8 cellular contexts compared by ENCODE assay signal in the genomic region with DNA sequence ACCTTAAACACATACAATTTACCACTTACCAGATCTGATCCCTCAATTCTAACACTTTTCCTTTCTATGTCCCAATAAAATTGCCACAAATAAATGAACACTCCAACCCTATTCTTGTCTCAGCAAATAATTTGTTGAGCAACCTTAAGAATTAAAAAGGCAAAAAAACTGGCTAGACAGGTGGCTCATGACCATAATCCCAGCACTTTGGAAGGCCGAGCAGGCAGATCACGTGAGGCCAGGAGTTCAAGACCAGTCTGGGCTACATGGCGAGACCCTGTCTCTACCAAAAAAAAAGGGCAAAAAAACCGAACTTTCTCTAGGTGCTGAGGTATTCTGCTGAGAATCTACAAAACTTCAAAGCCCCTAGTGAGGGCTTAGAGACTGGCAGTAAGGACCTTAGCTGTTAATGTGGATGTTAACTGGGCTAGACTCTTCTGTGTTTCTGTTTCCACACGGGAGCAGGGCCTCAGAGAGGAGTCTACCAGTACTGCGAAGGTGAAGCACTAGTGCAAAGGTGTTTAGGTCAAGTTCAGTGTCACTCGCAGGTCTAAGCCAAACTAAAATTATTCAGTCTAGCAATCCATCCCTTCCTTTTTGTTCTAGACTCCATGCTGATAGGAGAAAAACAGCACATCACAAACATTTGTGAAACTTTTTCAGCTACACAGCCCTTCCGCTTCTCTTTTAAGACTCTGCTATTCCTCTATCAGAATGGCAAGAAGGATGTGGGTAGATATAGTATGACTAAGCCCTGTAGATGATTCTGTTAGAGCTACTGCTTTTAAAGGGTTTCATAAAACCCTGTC. TPM values are rescaled to one million over a fixed set of nuclear protein-coding genes. Genes with fewer than 3 reads are reported as not detected.
DNase-seq lines count a peak whose midpoint lies in the region; ATAC-seq and TF ChIP-seq lines count a peak whose summit lies in the region.

No MANE protein-coding gene starts in this region.

- no peak for TF ChIP-seq CTCF in Caco-2 (IDR thresholded peaks at IDR 0.05; ENCODE audit: insufficient read depth in 1 of 2, low read depth in 1 of 2, low read length in 1 of 2, severe bottlenecking in 1 of 2, unreplicated experiment in 1 of 2)

- no peak for DNase-seq in Caco-2
- DNase-seq in MV-4-11 (lab: John Stamatoyannopoulos, UW) = peak; percentile 89
- no peak for DNase-seq in SHP77 treated with DMSO at 0.1 percent for 48 hours (lab: John Stamatoyannopoulos, UW)
- DNase-seq in MG63 = no peak
- no peak for DNase-seq in NK-92 treated with Interleukin-12 subunit alpha and Interleukin-12 subunit beta, amount 100 ng/mL, for 24 hours (lab: John Stamatoyannopoulos, UW)

- peaks cover 16% of the 10 kb centered on the region for H3K4me1 Mint-ChIP-seq in Caco-2 (ENCODE audit: low read depth, unreplicated experiment)

- H3K27ac Mint-ChIP-seq in Caco-2 (ENCODE audit: unreplicated experiment) = no peak overlapping the region

- POLR2A ChIA-PET in Caco-2 (lab: Charles Lee) = no interaction called here

- H3K9me3 Mint-ChIP-seq in Caco-2 (ENCODE audit: unreplicated experiment) = no peaks in the 10 kb centered on the region

- CTCF ChIA-PET in Caco-2 (lab: Charles Lee) = no interaction called here

- peak; percentile 66 for ATAC-seq in GM21390 (IDR thresholded peaks at IDR 0.05; ENCODE audit: unreplicated experiment)
- ATAC-seq in esophagus mucosa = peak; percentile 27
- ATAC-seq in HG03139 (IDR thresholded peaks at IDR 0.05; ENCODE audit: unreplicated experiment) = no peak

- H3K27me3 Mint-ChIP-seq in Caco-2 (ENCODE audit: insufficient read depth, unreplicated experiment) = no peaks in the 10 kb centered on the region

- peak overlapping the region; percentile 89 for H3K4me3 Mint-ChIP-seq in Caco-2 (ENCODE audit: unreplicated experiment)

- H3K36me3 Mint-ChIP-seq in Caco-2 (ENCODE audit: insufficient read depth, unreplicated experiment) = peaks cover 40% of the 10 kb centered on the region

- no TSS peak for BruUV-seq in Caco-2 (replicated peaks; lab: Mats Ljungman, UMichigan)

- H3K27me3 ChIP-seq in Caco-2 (replicated peaks; ENCODE audit: control insufficient read depth, insufficient read depth, low read length) (no peaks in the 10 kb centered on the region), MG63 (no peaks in the 10 kb centered on the region)

- H3K36me3 ChIP-seq in Caco-2 (ENCODE audit: control insufficient read depth, insufficient read depth, low read length) (no peaks in the 10 kb centered on the region; the same call in 1 of the 2 replicates), MG63 (peaks cover 2% of the 10 kb centered on the region; the same call in 1 of the 2 replicates)

- no peaks in the 10 kb centered on the region for H3K9me3 ChIP-seq in Caco-2
- no peaks in the 10 kb centered on the region for H3K9me3 ChIP-seq in MG63

- peaks cover 8% of the 10 kb centered on the region; the same call in 1 of the 2 replicates for H3K4me1 ChIP-seq in Caco-2

- intact Hi-C loops in Caco-2 (cut with micrococcal nuclease; ENCODE audit: unreplicated experiment) = no loop called here

- no peak overlapping the region for H3K4me3 ChIP-seq in Caco-2 (ENCODE audit: low read depth, low read length)
- no peak overlapping the region for H3K4me3 ChIP-seq in MG63

RNA-seq across cellular contexts. Expression of gene FASTKD5, which starts 2.6 kb away (rescaled TPM):
- total RNA-seq in Caco-2 (2022) (24.2 and 27.4 TPM in 2 replicates), esophagus mucosa (7.6 TPM)
- total RNA-seq in MG63 (2014; rRNA removed; shearing (Covaris generic); ENCODE audit: low replicate concordance) = 6.9 and 7.9 TPM in 2 replicates

RNA-seq across cellular contexts. Expression of gene UBOX5, which starts 2.6 kb away (rescaled TPM):
- total RNA-seq in Caco-2 (2022) = 6.7 and 6.9 TPM in 2 replicates
- total RNA-seq in esophagus mucosa = 3.7 TPM
- total RNA-seq in MG63 (2014; rRNA removed; shearing (Covaris generic); ENCODE audit: low replicate concordance) = 2.3 and 3.9 TPM in 2 replicates

RNA-seq across cellular contexts. Expression of gene LZTS3, which starts 16.3 kb away (rescaled TPM):
- total RNA-seq in Caco-2 (2022) (4.3 and 4.5 TPM in 2 replicates), esophagus mucosa (1.3 TPM)
- 0.03 TPM in 1 of 2 replicates, not detected in the other for total RNA-seq in MG63 (2014; rRNA removed; shearing (Covaris generic); ENCODE audit: low replicate concordance)

RNA-seq across cellular contexts. Expression of gene DDRGK1, which starts 47.5 kb away (rescaled TPM):
- total RNA-seq in Caco-2 (2022) = 76.3 and 84.8 TPM in 2 replicates
- 47.8 TPM for total RNA-seq in esophagus mucosa
- 21.7 and 33.5 TPM in 2 replicates for total RNA-seq in MG63 (2014; rRNA removed; shearing (Covaris generic); ENCODE audit: low replicate concordance)

RNA-seq across cellular contexts. Expression of gene ITPA, which starts 52.3 kb away (rescaled TPM):
- total RNA-seq in Caco-2 (2022) (68.4 and 73.8 TPM in 2 replicates), esophagus mucosa (60.6 TPM)
- total RNA-seq in MG63 (2014; rRNA removed; shearing (Covaris generic); ENCODE audit: low replicate concordance) = 41.3 and 48.5 TPM in 2 replicates
